9 cellular contexts compared by ENCODE assay signal in genomic region chr2:207847807-207848544, GRCh38.
A peak's percentile ranks its signal among the peaks of the same experiment; 100 is the strongest.
DNase-seq lines count a peak whose midpoint lies in the region; ATAC-seq, FAIRE-seq and TF ChIP-seq lines count a peak whose summit lies in the region.
"Had no signal": no experiment of that assay in that cellular context is flagged by ENCODE, and none has a peak within 500 bp of the region (broad histone marks: within the 10 kb centered on the region; RNA-seq: fewer than 3 reads in every experiment).

No MANE protein-coding gene starts in this region.

- H3K9me3 Mint-ChIP-seq in Calu3 (ENCODE audit: low read depth, unreplicated experiment) = no peaks in the 10 kb centered on the region
- H3K9me3 Mint-ChIP-seq in activated naive CD4-positive, alpha-beta T cell treated with anti-CD3 and anti-CD28 coated beads for 36 hours = no peaks in the 10 kb centered on the region

- H3K9me3 ChIP-seq in mucosa of descending colon (no peaks in the 10 kb centered on the region), uterus (no peaks in the 10 kb centered on the region)

- peak; percentile 90 for ATAC-seq in mucosa of descending colon

- H3K4me3 Mint-ChIP-seq in Calu3 (ENCODE audit: low read depth, unreplicated experiment) = peak overlapping the region; percentile 14
- no peak overlapping the region for H3K4me3 Mint-ChIP-seq in activated naive CD4-positive, alpha-beta T cell treated with anti-CD3 and anti-CD28 coated beads for 36 hours

- no peak for FAIRE-seq in bronchial epithelial cell (lab: Jason Lieb, UNC)

- H3K27ac Mint-ChIP-seq in Calu3 (ENCODE audit: unreplicated experiment) = peak overlapping the region; percentile 71
- H3K27ac Mint-ChIP-seq in activated naive CD4-positive, alpha-beta T cell treated with anti-CD3 and anti-CD28 coated beads for 36 hours = no peak overlapping the region

- H3K4me1 ChIP-seq in mucosa of descending colon (ENCODE audit: low read depth) (peaks cover 34% of the 10 kb centered on the region), uterus (no peaks in the 10 kb centered on the region)

- H3K27me3 Mint-ChIP-seq in Calu3 (ENCODE audit: unreplicated experiment) = no peaks in the 10 kb centered on the region
- no peaks in the 10 kb centered on the region for H3K27me3 Mint-ChIP-seq in activated naive CD4-positive, alpha-beta T cell treated with anti-CD3 and anti-CD28 coated beads for 36 hours (ENCODE audit: low read depth)

- intact Hi-C loops in Calu3 (cut with micrococcal nuclease; ENCODE audit: unreplicated experiment) (loop anchor here (1.0 to 5.0 kb wide), 5 partner anchors 17 to 124 kb away; no protein-coding TSS in a partner anchor), mucosa of descending colon (cut with DNase I, micrococcal nuclease) (no loop called here), uterus (cut with DNase I; ENCODE audit: low total_unique reads) (no loop called here)
- intact Hi-C loops in activated naive CD4-positive, alpha-beta T cell treated with anti-CD3 and anti-CD28 coated beads for 36 hours (cut with micrococcal nuclease) = no loop called here

- TF ChIP-seq POLR2A in uterus (IDR thresholded peaks at IDR 0.05) = no peak

- no peaks in the 10 kb centered on the region for H3K27me3 ChIP-seq in bronchial epithelial cell (ENCODE audit: control insufficient read depth, insufficient read depth, low read length)
- no peaks in the 10 kb centered on the region for H3K27me3 ChIP-seq in uterus

- no peak for TF ChIP-seq CTCF in Calu3 (IDR thresholded peaks at IDR 0.05; ENCODE audit: unreplicated experiment)
- no peak for TF ChIP-seq CTCF in bronchial epithelial cell (IDR thresholded peaks at IDR 0.05; ENCODE audit: insufficient read depth, low read length, severe bottlenecking)
- no peak for TF ChIP-seq CTCF in mucosa of descending colon (IDR thresholded peaks at IDR 0.05)
- TF ChIP-seq CTCF in uterus (IDR thresholded peaks at IDR 0.05) = no peak

- H3K4me3 ChIP-seq in bronchial epithelial cell (ENCODE audit: low read depth, low read length) (no peak overlapping the region), mucosa of descending colon (no peak overlapping the region), uterus (no peak overlapping the region)

- no TSS peak for BruUV-seq in Calu3 (replicated peaks; lab: Mats Ljungman, UMichigan)

- no peaks in the 10 kb centered on the region for H3K36me3 Mint-ChIP-seq in Calu3 (ENCODE audit: insufficient read depth, unreplicated experiment)
- peaks cover 2% of the 10 kb centered on the region for H3K36me3 Mint-ChIP-seq in activated naive CD4-positive, alpha-beta T cell treated with anti-CD3 and anti-CD28 coated beads for 36 hours (ENCODE audit: low read depth)

- DNase-seq in Calu3 (peak; percentile 74), NCI-H146 (lab: John Stamatoyannopoulos, UW) (peak; percentile 81), bronchial epithelial cell (ENCODE audit: low read depth) (peak; percentile 98), mucosa of descending colon (peak in 2 of 3 donors; percentile 65 to 78), uterus (no peak), HK-2 (ENCODE audit: unreplicated experiment) (no peak)
- no peak for DNase-seq in activated naive CD4-positive, alpha-beta T cell treated with anti-CD3 and anti-CD28 coated beads for 36 hours
- DNase-seq in stimulated activated CD4-positive, alpha-beta T cell treated with anti-CD3 and anti-CD28 coated beads, Interleukin-4, amount 100 ng/mL, for 24 hours = no peak

- CTCF ChIA-PET in Calu3 (lab: Charles Lee) = interaction anchor here (0.6 to 2.1 kb wide), 7 partner anchors 22 to 119 kb away, joined by 3 to 8 read pairs (median 4); no protein-coding TSS in a partner anchor
- CTCF ChIA-PET in activated naive CD4-positive, alpha-beta T cell treated with anti-CD3 and anti-CD28 coated beads for 36 hours (lab: Charles Lee) = no interaction called here

- no peaks in the 10 kb centered on the region for H3K36me3 ChIP-seq in bronchial epithelial cell (ENCODE audit: control insufficient read depth, insufficient read depth, low read length)
- no peaks in the 10 kb centered on the region for H3K36me3 ChIP-seq in mucosa of descending colon (ENCODE audit: low read depth)
- H3K36me3 ChIP-seq in uterus = no peaks in the 10 kb centered on the region

- peak overlapping the region in 1 of 2 donors; percentile 38 for H3K27ac ChIP-seq in uterus
- H3K27ac ChIP-seq: KMS-11 had no signal

- peaks cover 34% of the 10 kb centered on the region for H3K4me1 Mint-ChIP-seq in Calu3 (ENCODE audit: low read depth, unreplicated experiment)
- H3K4me1 Mint-ChIP-seq in activated naive CD4-positive, alpha-beta T cell treated with anti-CD3 and anti-CD28 coated beads for 36 hours (ENCODE audit: low read depth) = no peaks in the 10 kb centered on the region

Comparison
In these comparisons a context has a peak if more than half of its experiments do, and no peak if none do; other contexts are left out.
1. DNase-seq: peak in Calu3 (single experiment), NCI-H146 (single experiment), bronchial epithelial cell (single experiment) and mucosa of descending colon (2 of 3); none in activated naive CD4-positive, alpha-beta T cell treated with anti-CD3 and anti-CD28 coated beads for 36 hours (single experiment), uterus (0 of 2), stimulated activated CD4-positive, alpha-beta T cell treated with anti-CD3 and anti-CD28 coated beads, Interleukin-4, amount 100 ng/mL, for 24 hours (single experiment) and HK-2 (single experiment).